ENCODE assay signal across 8 cellular contexts in genomic region chr1:53949023-53949611, GRCh38. TPM values are rescaled to one million over a fixed set of nuclear protein-coding genes. Genes with fewer than 3 reads are reported as not detected.
DNase-seq lines count a peak whose midpoint lies in the region; ATAC-seq and TF ChIP-seq lines count a peak whose summit lies in the region.

No MANE protein-coding gene starts in this region.

- DNase-seq in NCI-H187 treated with DMSO at 0.1 percent for 48 hours (lab: John Stamatoyannopoulos, UW) (peak; percentile 8), NCI-H187 (lab: John Stamatoyannopoulos, UW) (no peak), HCEC 1CT (peak; percentile 47), PC-9 (peak in 1 of 2 experiments; percentile 22), erythroblast (lab: John Stamatoyannopoulos, UW) (peak; percentile 52 to 64), smooth muscle cell (lab: John Stamatoyannopoulos, UW; ENCODE audit: unreplicated experiment) (no peak)

- CTCF ChIA-PET in PC-9 (lab: Charles Lee) = interaction anchor here (0.6 to 0.7 kb wide), 2 partner anchors 11 to 165 kb away, joined by 3 to 5 read pairs; no protein-coding TSS in a partner anchor

- H4K20me1 ChIP-seq in PC-9 (ENCODE audit: insufficient read depth) = no peaks in the 10 kb centered on the region
- peaks cover 52% of the 10 kb centered on the region for H4K20me1 ChIP-seq in smooth muscle cell (ENCODE audit: low read depth)

- no peak overlapping the region for H3K4me2 ChIP-seq in PC-9
- H3K4me2 ChIP-seq in smooth muscle cell = no peak overlapping the region

- H3K27me3 ChIP-seq in PC-9 (ENCODE audit: insufficient read depth, low read depth) (no peaks in the 10 kb centered on the region), smooth muscle cell (ENCODE audit: low read depth) (no peaks in the 10 kb centered on the region)

- no peak overlapping the region for H3K4me3 ChIP-seq in PC-9
- H3K4me3 ChIP-seq in smooth muscle cell = no peak overlapping the region

- H3K36me3 ChIP-seq in PC-9 (ENCODE audit: low read depth) = peaks cover 33% of the 10 kb centered on the region; the same call in 1 of the 2 replicates
- H3K36me3 ChIP-seq in smooth muscle cell (ENCODE audit: low read depth) = peaks cover 6% of the 10 kb centered on the region

- H2AFZ ChIP-seq in PC-9 = no peak overlapping the region
- H2AFZ ChIP-seq in smooth muscle cell (ENCODE audit: low read depth) = no peak overlapping the region

- no peaks in the 10 kb centered on the region for H3K9me2 ChIP-seq in PC-9 (ENCODE audit: insufficient read depth)

- BruUV-seq in PC-9 (replicated peaks; lab: Mats Ljungman, UMichigan) = no TSS peak

- no peak overlapping the region for H3K9ac ChIP-seq in smooth muscle cell (ENCODE audit: low read depth)

- POLR2A ChIA-PET in PC-9 (lab: Charles Lee; ENCODE audit: unreplicated experiment) = no interaction called here

- no peak for TF ChIP-seq POLR2A in erythroblast (IDR thresholded peaks at IDR 0.05; ENCODE audit: low read length)

- H3K27ac ChIP-seq in PC-9 (no peak overlapping the region), smooth muscle cell (ENCODE audit: low read depth) (no peak overlapping the region)

- WGBS in smooth muscle cell (ENCODE audit: low lambda C conversion rate) = 100% methylated on average over 3 of the region's 3 CpGs

- TF ChIP-seq CTCF in PC-9 (conservative IDR thresholded peaks at IDR 0.05) (peak; percentile 71), smooth muscle cell (IDR thresholded peaks at IDR 0.05; ENCODE audit: borderline replicate concordance, insufficient read depth, poor library complexity, severe bottlenecking) (peak; percentile 58)

- intact Hi-C loops in PC-9 (cut with micrococcal nuclease; ENCODE audit: unreplicated experiment) = loop anchor here (1.0 to 10.0 kb wide), 3 partner anchors 71 to 936 kb away; partner anchors contain the start of gene DHCR24

- ATAC-seq in HG02840 (IDR thresholded peaks at IDR 0.05; ENCODE audit: low FRiP score, unreplicated experiment) = no peak
- no peak for ATAC-seq in GM21717 (IDR thresholded peaks at IDR 0.05; ENCODE audit: unreplicated experiment)

- H3K4me1 ChIP-seq in PC-9 (replicated peaks; ENCODE audit: insufficient read depth) = peaks cover 18% of the 10 kb centered on the region
- peaks cover 9% of the 10 kb centered on the region for H3K4me1 ChIP-seq in smooth muscle cell (ENCODE audit: low read depth)

- peaks cover 26% of the 10 kb centered on the region for H3F3A ChIP-seq in PC-9 (ENCODE audit: insufficient read depth, low read depth)
- no peaks in the 10 kb centered on the region for H3F3A ChIP-seq in smooth muscle cell (ENCODE audit: low read depth)

- H3K79me2 ChIP-seq in PC-9 (ENCODE audit: low read depth) (peaks cover 58% of the 10 kb centered on the region), smooth muscle cell (ENCODE audit: low read depth) (peaks cover 65% of the 10 kb centered on the region)

- H3K9me3 ChIP-seq in PC-9 (ENCODE audit: insufficient read depth, low read depth) (no peaks in the 10 kb centered on the region), smooth muscle cell (replicated peaks; ENCODE audit: low read depth) (no peaks in the 10 kb centered on the region)

RNA-seq across cellular contexts. Expression of gene LRRC42, which starts 3.0 kb away (rescaled TPM):
- total RNA-seq in PC-9 (2021) (78.7 and 82.7 TPM in 2 replicates), smooth muscle cell (36.5 and 56.2 TPM in 2 replicates)
- polyA plus RNA-seq in smooth muscle cell = 37.0 and 38.0 TPM in 2 replicates

RNA-seq across cellular contexts. Expression of gene IFT25, which starts 3.6 kb away (rescaled TPM):
- total RNA-seq in PC-9 (2021) (98.8 and 128 TPM in 2 replicates), smooth muscle cell (23.3 and 27.4 TPM in 2 replicates)
- 45.1 and 46.3 TPM in 2 replicates for polyA plus RNA-seq in smooth muscle cell

RNA-seq across cellular contexts. Expression of gene DIO1, which starts 55.1 kb away (rescaled TPM):
- total RNA-seq in PC-9 (2021) = not detected in 2 replicates
- not detected in 2 replicates for total RNA-seq in smooth muscle cell
- 0.16 TPM in 1 of 2 replicates, not detected in the other for polyA plus RNA-seq in smooth muscle cell

RNA-seq across cellular contexts. Expression of gene YIPF1, which starts 59.5 kb away (rescaled TPM):
- total RNA-seq in PC-9 (2021) (23.3 and 26.1 TPM in 2 replicates), smooth muscle cell (44.2 and 45.9 TPM in 2 replicates)
- polyA plus RNA-seq in smooth muscle cell = 32.4 and 33.0 TPM in 2 replicates

Comparison
In these comparisons a context has a peak if more than half of its experiments do, and no peak if none do; other contexts are left out.
1. DNase-seq: peak in NCI-H187 treated with DMSO at 0.1 percent for 48 hours (single experiment), HCEC 1CT (single experiment) and erythroblast (2 of 2); none in NCI-H187 (0 of 2) and smooth muscle cell (single experiment).